ENCODE assay signal across 31 cellular contexts in genomic region chr2:218344090-218344754, GRCh38. TPM values are rescaled to one million over a fixed set of nuclear protein-coding genes. Genes with fewer than 3 reads are reported as not detected.
DNase-seq lines count a peak whose midpoint lies in the region; ATAC-seq, FAIRE-seq and TF ChIP-seq lines count a peak whose summit lies in the region.
"Had no signal": no experiment of that assay in that cellular context is flagged by ENCODE, and none has a peak within 500 bp of the region (broad histone marks: within the 10 kb centered on the region; RNA-seq: fewer than 3 reads in every experiment).

No MANE protein-coding gene starts in this region.

- CTCF ChIA-PET in mammary epithelial cell (lab: Charles Lee; ENCODE audit: low non-redundant PET) (no interaction called here), MCF 10A (lab: Yijun Ruan, JAX) (interaction anchor here (1.3 to 1.8 kb wide), 2 partner anchors 12 to 42 kb away, joined by 4 to 7 read pairs; partner anchors contain the start of gene CATIP)

- H3K4me1 Mint-ChIP-seq in MCF 10A (ENCODE audit: insufficient read depth, unreplicated experiment), result no peaks in the 10 kb centered on the region
- peaks cover 17% of the 10 kb centered on the region for H3K4me1 Mint-ChIP-seq in nephron progenitor cell
- H3K4me1 Mint-ChIP-seq: activated CD4-positive, alpha-beta T cell treated with anti-CD3 and anti-CD28 coated beads, Interleukin-2, amount 10 ng/mL, durations not matched to agents 7 days and 5 days; activated CD8-positive, alpha-beta memory T cell treated with anti-CD3 and anti-CD28 coated beads, Interleukin-2, amount 10 ng/mL, durations not matched to agents 7 days and 5 days; CD8-positive, alpha-beta memory T cell had no signal

- in situ Hi-C loops in mammary epithelial cell (cut with MboI; ENCODE audit: low sequenced_read_pairs in 2 of 2), result no loop called here

- no peak overlapping the region for H3K27ac Mint-ChIP-seq in MCF 10A (ENCODE audit: low read depth, unreplicated experiment)
- H3K27ac Mint-ChIP-seq in nephron progenitor cell, result peak overlapping the region; percentile 45
- H3K27ac Mint-ChIP-seq: activated CD4-positive, alpha-beta T cell treated with anti-CD3 and anti-CD28 coated beads, Interleukin-2, amount 10 ng/mL, durations not matched to agents 7 days and 5 days; activated CD8-positive, alpha-beta memory T cell treated with anti-CD3 and anti-CD28 coated beads, Interleukin-2, amount 10 ng/mL, durations not matched to agents 7 days and 5 days; activated naive CD4-positive, alpha-beta T cell treated with anti-CD3 and anti-CD28 coated beads for 36 hours; activated T-cell treated with anti-CD3 and anti-CD28 coated beads, Interleukin-2, amount 50 U/mL, for 72 hours; stimulated activated naive CD8-positive, alpha-beta T cell treated with anti-CD3 and anti-CD28 coated beads, Interleukin-15, Interleukin-2, amounts not matched to agents 100 ng/mL and 50 ng/mL, for 24 hours; T-helper 2 cell treated with Interferon-gamma antibody and Interleukin-4, amounts not matched to agents 5 μg/mL and 100 μg/mL, for 36 hours had no signal

- H2AFZ ChIP-seq in mammary epithelial cell (ENCODE audit: low read depth, low read length), result no peak overlapping the region

- POLR2A ChIA-PET in MCF 10A (lab: Yijun Ruan, JAX), result no interaction called here

- H3K4me3 ChIP-seq in mammary epithelial cell (replicated peaks in 1 of 3; ENCODE audit: insufficient read depth in 1 of 3, low read depth in 2 of 3, low read length in 3 of 3) (no peak overlapping the region), bronchial epithelial cell (ENCODE audit: low read depth, low read length) (no peak overlapping the region), colonic mucosa (no peak overlapping the region)
- H3K4me3 ChIP-seq: HAP-1, mucosa of descending colon, right lobe of liver, tibial nerve had no signal

- no peak overlapping the region for H3K4me2 ChIP-seq in mammary epithelial cell (ENCODE audit: insufficient read depth, low read depth, low read length)

- H3K9me3 Mint-ChIP-seq in MCF 10A (ENCODE audit: unreplicated experiment), result no peaks in the 10 kb centered on the region
- H3K9me3 Mint-ChIP-seq in nephron progenitor cell, result peaks cover 13% of the 10 kb centered on the region
- H3K9me3 Mint-ChIP-seq: activated CD4-positive, alpha-beta T cell treated with anti-CD3 and anti-CD28 coated beads, Interleukin-2, amount 10 ng/mL, durations not matched to agents 7 days and 5 days; activated naive CD4-positive, alpha-beta T cell treated with anti-CD3 and anti-CD28 coated beads for 36 hours; activated T-cell treated with anti-CD3 and anti-CD28 coated beads, Interleukin-2, amount 50 U/mL, for 72 hours; stimulated activated naive CD8-positive, alpha-beta T cell treated with anti-CD3 and anti-CD28 coated beads, Interleukin-15, Interleukin-2, amounts not matched to agents 100 ng/mL and 50 ng/mL, for 24 hours; T-helper 2 cell treated with Interferon-gamma antibody and Interleukin-4, amounts not matched to agents 5 μg/mL and 100 μg/mL, for 36 hours had no signal

- dilution Hi-C loops in mammary epithelial cell (cut with HindIII; ENCODE audit: low sequenced_read_pairs), result no loop called here

- H3K27ac ChIP-seq in mammary epithelial cell (ENCODE audit: insufficient read depth, low read depth, low read length), result no peak overlapping the region
- H3K27ac ChIP-seq in colonic mucosa, result no peak overlapping the region
- H3K27ac ChIP-seq: right lobe of liver, tibial nerve, VCaP had no signal

- TF ChIP-seq CTCF in mammary epithelial cell (conservative IDR thresholded peaks at IDR 0.05 in 1 of 2, IDR thresholded peaks at IDR 0.05 in 1 of 2; ENCODE audit: extremely low read depth in 1 of 2, insufficient read depth in 1 of 2, low read depth in 1 of 2, low read length in 2 of 2) (no peak), MCF 10A (IDR thresholded peaks at IDR 0.05; ENCODE audit: unreplicated experiment) (no peak), bronchial epithelial cell (IDR thresholded peaks at IDR 0.05; ENCODE audit: insufficient read depth, low read length, severe bottlenecking) (no peak), nephron progenitor cell (IDR thresholded peaks at IDR 0.05) (no peak), colonic mucosa (IDR thresholded peaks at IDR 0.05) (no peak)

- H3K36me3 ChIP-seq in mammary epithelial cell (ENCODE audit: insufficient read depth, low read length), result no peaks in the 10 kb centered on the region
- H3K36me3 ChIP-seq in bronchial epithelial cell (ENCODE audit: control insufficient read depth, insufficient read depth, low read length), result no peaks in the 10 kb centered on the region
- no peaks in the 10 kb centered on the region for H3K36me3 ChIP-seq in colonic mucosa
- H3K36me3 ChIP-seq: HAP-1 had no signal

- BruUV-seq in mammary epithelial cell (replicated peaks; lab: Mats Ljungman, UMichigan) (no TSS peak), MCF 10A (replicated peaks; lab: Mats Ljungman, UMichigan) (no TSS peak)

- DNase-seq in mammary epithelial cell (peak; percentile 37), MCF 10A (ENCODE audit: unreplicated experiment) (no peak), bronchial epithelial cell (ENCODE audit: low read depth) (peak; percentile 6), nephron progenitor cell (no peak), dedifferentiated amniotic fluid mesenchymal stem cell (ENCODE audit: extremely low spot score) (no peak), colonic mucosa (no peak)
- DNase-seq: 8988T; activated CD4-positive, alpha-beta T cell treated with anti-CD3 and anti-CD28 coated beads, Interleukin-2, amount 10 ng/mL, durations not matched to agents 7 days and 5 days; activated CD8-positive, alpha-beta memory T cell treated with anti-CD3 and anti-CD28 coated beads, Interleukin-2, amount 10 ng/mL, durations not matched to agents 7 days and 5 days; activated naive CD4-positive, alpha-beta T cell treated with anti-CD3 and anti-CD28 coated beads for 36 hours; activated T-cell treated with anti-CD3 and anti-CD28 coated beads, Interleukin-2, amount 50 U/mL, for 72 hours; AML-193; GF-D8; NCI-H1105; NCI-H2029; NCI-H2227 treated with DMSO at 0.1 percent for 48 hours; NCI-H774; right lobe of liver had no signal

- ATAC-seq in HG02885 (IDR thresholded peaks at IDR 0.05; ENCODE audit: poor library complexity, unreplicated experiment) (no peak), GM19463 (IDR thresholded peaks at IDR 0.05; ENCODE audit: unreplicated experiment) (no peak)
- ATAC-seq: activated CD8-positive, alpha-beta memory T cell treated with anti-CD3 and anti-CD28 coated beads, Interleukin-2, amount 10 ng/mL, durations not matched to agents 7 days and 5 days; activated T-cell treated with anti-CD3 and anti-CD28 coated beads, Interleukin-2, amount 50 U/mL, for 72 hours; mucosa of descending colon; Right ventricle myocardium inferior had no signal

- H3K27me3 ChIP-seq in mammary epithelial cell (ENCODE audit: insufficient read depth, low read length), result no peaks in the 10 kb centered on the region
- no peaks in the 10 kb centered on the region for H3K27me3 ChIP-seq in bronchial epithelial cell (ENCODE audit: control insufficient read depth, insufficient read depth, low read length)
- H3K27me3 ChIP-seq in colonic mucosa, result no peaks in the 10 kb centered on the region
- H3K27me3 ChIP-seq: right lobe of liver, tibial nerve had no signal

- no peaks in the 10 kb centered on the region for H3K79me2 ChIP-seq in mammary epithelial cell (ENCODE audit: insufficient read depth, low read length)

- H3K36me3 Mint-ChIP-seq in MCF 10A (ENCODE audit: insufficient read depth, unreplicated experiment), result no peaks in the 10 kb centered on the region
- peaks cover 15% of the 10 kb centered on the region for H3K36me3 Mint-ChIP-seq in nephron progenitor cell (ENCODE audit: low read depth)
- H3K36me3 Mint-ChIP-seq: activated CD8-positive, alpha-beta memory T cell treated with anti-CD3 and anti-CD28 coated beads, Interleukin-2, amount 10 ng/mL, durations not matched to agents 7 days and 5 days had no signal

- WGBS in mammary epithelial cell (ENCODE audit: low coverage, missing lambda C conversion rate), result 93% methylated on average over 8 of the region's 12 CpGs

- H3K4me3 Mint-ChIP-seq in MCF 10A (ENCODE audit: unreplicated experiment) (no peak overlapping the region), nephron progenitor cell (no peak overlapping the region)
- H3K4me3 Mint-ChIP-seq: activated CD4-positive, alpha-beta T cell treated with anti-CD3 and anti-CD28 coated beads, Interleukin-2, amount 10 ng/mL, durations not matched to agents 7 days and 5 days; activated CD8-positive, alpha-beta memory T cell treated with anti-CD3 and anti-CD28 coated beads, Interleukin-2, amount 10 ng/mL, durations not matched to agents 7 days and 5 days; activated naive CD4-positive, alpha-beta T cell treated with anti-CD3 and anti-CD28 coated beads for 36 hours; activated T-cell treated with anti-CD3 and anti-CD28 coated beads, Interleukin-2, amount 50 U/mL, for 72 hours; CD8-positive, alpha-beta memory T cell; stimulated activated naive CD8-positive, alpha-beta T cell treated with anti-CD3 and anti-CD28 coated beads, Interleukin-15, Interleukin-2, amounts not matched to agents 100 ng/mL and 50 ng/mL, for 24 hours; T-helper 2 cell treated with Interferon-gamma antibody and Interleukin-4, amounts not matched to agents 5 μg/mL and 100 μg/mL, for 36 hours had no signal

- no peak for FAIRE-seq in bronchial epithelial cell (lab: Jason Lieb, UNC)

- H3K9me3 ChIP-seq in mammary epithelial cell (replicated peaks; ENCODE audit: insufficient read depth, low read length) (no peaks in the 10 kb centered on the region), colonic mucosa (no peaks in the 10 kb centered on the region)
- H3K9me3 ChIP-seq: HAP-1, mucosa of descending colon, right lobe of liver, tibial nerve had no signal

- H3K9ac ChIP-seq in mammary epithelial cell (ENCODE audit: insufficient read depth, low read length) (no peak overlapping the region), colonic mucosa (ENCODE audit: low read depth in 2 of 2, low read length in 2 of 2) (no peak overlapping the region)

- no peaks in the 10 kb centered on the region for H3K27me3 Mint-ChIP-seq in MCF 10A (ENCODE audit: insufficient read depth, unreplicated experiment)
- H3K27me3 Mint-ChIP-seq in nephron progenitor cell (ENCODE audit: low read depth, poor library complexity), result no peaks in the 10 kb centered on the region
- H3K27me3 Mint-ChIP-seq: activated CD4-positive, alpha-beta T cell treated with anti-CD3 and anti-CD28 coated beads, Interleukin-2, amount 10 ng/mL, durations not matched to agents 7 days and 5 days; activated CD8-positive, alpha-beta memory T cell treated with anti-CD3 and anti-CD28 coated beads, Interleukin-2, amount 10 ng/mL, durations not matched to agents 7 days and 5 days; stimulated activated naive CD8-positive, alpha-beta T cell treated with anti-CD3 and anti-CD28 coated beads, Interleukin-15, Interleukin-2, amounts not matched to agents 100 ng/mL and 50 ng/mL, for 24 hours had no signal

- H3K4me1 ChIP-seq in mammary epithelial cell (ENCODE audit: insufficient read depth, low read length), result no peaks in the 10 kb centered on the region
- H3K4me1 ChIP-seq in colonic mucosa, result no peaks in the 10 kb centered on the region
- H3K4me1 ChIP-seq: HAP-1, tibial nerve had no signal

- H4K20me1 ChIP-seq in mammary epithelial cell (ENCODE audit: insufficient read depth, low read length), result no peaks in the 10 kb centered on the region

- intact Hi-C loops in mammary epithelial cell (cut with micrococcal nuclease), result no loop called here
- intact Hi-C loops in MCF 10A (cut with micrococcal nuclease), result no loop called here
- intact Hi-C loops in colonic mucosa (cut with DNase I), result no loop called here

RNA-seq across cellular contexts. Expression of gene CATIP, which starts 12.4 kb away (rescaled TPM):
- total RNA-seq in mammary epithelial cell (not detected), MCF 10A (2022) (not detected in 2 replicates), bronchial epithelial cell (not detected in 2 replicates), colonic mucosa (not detected)
- not detected for polyA plus RNA-seq in mammary epithelial cell
- not detected for polyA minus RNA-seq in mammary epithelial cell
- total RNA-seq: activated CD4-positive, alpha-beta T cell treated with anti-CD3 and anti-CD28 coated beads, Interleukin-2, amount 10 ng/mL, durations not matched to agents 7 days and 5 days; activated CD8-positive, alpha-beta memory T cell treated with anti-CD3 and anti-CD28 coated beads, Interleukin-2, amount 10 ng/mL, durations not matched to agents 7 days and 5 days; activated naive CD4-positive, alpha-beta T cell treated with anti-CD3 and anti-CD28 coated beads for 36 hours; activated T-cell treated with anti-CD3 and anti-CD28 coated beads, Interleukin-2, amount 50 U/mL, for 72 hours; cardiac septum; CD8-positive, alpha-beta memory T cell; lower leg skin; mucosa of descending colon; right lobe of liver; Right ventricle myocardium inferior; tibial nerve had no signal
- polyA plus RNA-seq: CD8-positive, alpha-beta memory T cell; neural cell had no signal

RNA-seq across cellular contexts. Expression of gene SLC11A1, which starts 37.9 kb away (rescaled TPM):
- total RNA-seq in mammary epithelial cell, result under 1 TPM; 0.17 to 0.38 TPM
- polyA plus RNA-seq in mammary epithelial cell, result 0.51 TPM
- not detected for polyA minus RNA-seq in mammary epithelial cell
- 0.09 and 0.32 TPM in 2 replicates for total RNA-seq in MCF 10A (2022)
- total RNA-seq in bronchial epithelial cell, result 0.26 and 0.51 TPM in 2 replicates
- total RNA-seq in colonic mucosa, result 1 to 10 TPM; 1.1 to 1.8 TPM
- total RNA-seq: activated naive CD4-positive, alpha-beta T cell treated with anti-CD3 and anti-CD28 coated beads for 36 hours had no signal
- polyA plus RNA-seq: neural cell had no signal

RNA-seq across cellular contexts. Expression of gene TMBIM1, which starts 51.9 kb away (rescaled TPM):
- total RNA-seq in mammary epithelial cell (100 to 1,000 TPM; 260 to 312 TPM), MCF 10A (2022) (96.8 and 107 TPM in 2 replicates), bronchial epithelial cell (468 and 656 TPM in 2 replicates), colonic mucosa (100 to 1,000 TPM; 273 to 375 TPM)
- polyA plus RNA-seq in mammary epithelial cell, result 349 TPM
- 644 TPM for polyA minus RNA-seq in mammary epithelial cell
- polyA plus RNA-seq: neural cell had no signal

RNA-seq across cellular contexts. Expression of gene CTDSP1, which starts 55.4 kb away (rescaled TPM):
- total RNA-seq in mammary epithelial cell (10 to 100 TPM; 27.0 to 58.0 TPM), MCF 10A (2022) (71.2 and 72.3 TPM in 2 replicates), bronchial epithelial cell (26.5 and 32.1 TPM in 2 replicates), colonic mucosa (100 to 1,000 TPM; 137 to 150 TPM)
- polyA plus RNA-seq in mammary epithelial cell, result 79.1 TPM
- 123 TPM for polyA minus RNA-seq in mammary epithelial cell

Comparison
In these comparisons a context has a peak if more than half of its experiments do, and no peak if none do; other contexts are left out.
1. DNase-seq: peak in mammary epithelial cell (single experiment) and bronchial epithelial cell (single experiment); none in MCF 10A (single experiment), nephron progenitor cell (single experiment), dedifferentiated amniotic fluid mesenchymal stem cell (single experiment) and colonic mucosa (single experiment).